ENCODE assay signal across 28 cellular contexts in the genomic region with DNA sequence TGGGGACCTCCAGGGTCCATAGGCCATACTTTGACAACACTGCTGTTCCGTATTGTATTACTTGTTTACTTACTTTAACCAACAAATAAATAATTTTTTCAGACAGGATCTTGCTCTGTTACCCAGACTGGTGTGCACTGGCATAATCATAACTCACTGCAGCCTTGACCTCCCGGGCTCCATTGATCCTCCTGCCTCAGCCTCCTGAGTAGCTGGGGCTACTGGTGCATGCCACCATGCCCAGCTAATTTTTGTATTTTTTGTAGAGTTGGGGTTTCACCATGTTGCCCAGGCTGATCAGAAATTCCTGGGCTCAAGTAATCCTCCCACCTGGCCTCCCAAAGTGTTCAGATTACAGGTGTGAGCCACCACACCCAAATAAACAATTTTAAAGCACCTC.
"Had no signal": no experiment of that assay in that cellular context is flagged by ENCODE, and none has a peak within 500 bp of the region (broad histone marks: within the 10 kb centered on the region; RNA-seq: fewer than 3 reads in every experiment).

No MANE protein-coding gene starts in this region.

- H3K9me3 ChIP-seq: colonic mucosa, gastrocnemius medialis had no signal

- FAIRE-seq: colon, endometrium, endothelial cell of umbilical vein, frontal cortex had no signal

- H3K27ac Mint-ChIP-seq: dendritic cell treated with granulocyte-macrophage colony-stimulating factor and Interleukin-4, amounts not matched to agents 40 ng/mL and 50 ng/mL, for 4 days; effector memory CD8-positive, alpha-beta T cell had no signal

- H3K4me3 ChIP-seq: colonic mucosa, coronary artery, dorsolateral prefrontal cortex, esophagus muscularis mucosa, esophagus squamous epithelium, gastrocnemius medialis, gastroesophageal sphincter, heart left ventricle, heart right ventricle had no signal

- H3K4me1 ChIP-seq: colonic mucosa, esophagus muscularis mucosa, foreskin keratinocyte, gastrocnemius medialis, gastroesophageal sphincter had no signal

- ATAC-seq: effector memory CD8-positive, alpha-beta T cell; esophagus mucosa; foreskin keratinocyte; gastrocnemius medialis; gastroesophageal sphincter; heart left ventricle; heart right ventricle had no signal

- H3K4me3 Mint-ChIP-seq: dendritic cell treated with granulocyte-macrophage colony-stimulating factor and Interleukin-4, amounts not matched to agents 40 ng/mL and 50 ng/mL, for 4 days; effector memory CD8-positive, alpha-beta T cell had no signal

- H3K27ac ChIP-seq: colonic mucosa, coronary artery, dorsolateral prefrontal cortex, epithelial cell of prostate, esophagus muscularis mucosa, esophagus squamous epithelium, foreskin keratinocyte, gastrocnemius medialis, gastroesophageal sphincter, heart left ventricle, heart right ventricle had no signal

- DNase-seq: colonic mucosa; cortex of kidney; dermis blood vessel endothelial cell; dorsolateral prefrontal cortex; effector CD4-positive, alpha-beta T cell; effector CD8-positive, alpha-beta T cell; effector memory CD4-positive, alpha-beta T cell; effector memory CD8-positive, alpha-beta T cell; erythroblast; esophagus squamous epithelium; foreskin fibroblast; foreskin keratinocyte; foreskin melanocyte; gastrocnemius medialis; glutamatergic neuron; head of caudate nucleus; heart left ventricle; heart right ventricle had no signal

- H3K27me3 Mint-ChIP-seq: effector memory CD8-positive, alpha-beta T cell had no signal

- H3K27me3 ChIP-seq: colonic mucosa, dorsolateral prefrontal cortex, esophagus muscularis mucosa, esophagus squamous epithelium, foreskin keratinocyte, gastrocnemius medialis, gastroesophageal sphincter, heart left ventricle, heart right ventricle had no signal

- H3K36me3 ChIP-seq: colonic mucosa, esophagus muscularis mucosa, esophagus squamous epithelium, gastrocnemius medialis, gastroesophageal sphincter, heart left ventricle, heart right ventricle had no signal
